In the genomic region with DNA sequence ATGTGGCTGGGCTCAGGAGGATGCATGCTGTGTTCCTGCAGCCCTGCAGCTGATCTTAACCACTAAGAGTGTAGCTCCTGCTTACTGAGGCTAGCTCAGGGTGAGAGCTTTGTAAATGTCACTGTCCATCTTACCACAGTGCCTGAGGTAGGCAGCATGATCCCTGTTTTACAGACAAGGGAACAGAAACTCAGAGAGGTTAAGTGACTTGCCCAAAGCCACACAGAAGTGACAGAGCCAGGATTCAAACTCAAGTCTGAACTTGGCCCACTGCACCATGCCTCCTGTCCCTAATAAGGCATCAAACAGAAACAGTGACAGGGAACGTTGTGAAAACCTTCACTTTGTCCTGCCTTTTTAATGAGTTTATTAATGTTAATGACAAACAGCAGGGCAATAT, we compare ENCODE assay signal across 18 cellular contexts. TPM values are rescaled to one million over a fixed set of nuclear protein-coding genes. Genes with fewer than 3 reads are reported as not detected.
DNase-seq lines count a peak whose midpoint lies in the region; FAIRE-seq and TF ChIP-seq lines count a peak whose summit lies in the region.
"Had no signal": no experiment of that assay in that cellular context is flagged by ENCODE, and none has a peak within 500 bp of the region (broad histone marks: within the 10 kb centered on the region; RNA-seq: fewer than 3 reads in every experiment).

No MANE protein-coding gene starts in this region.

- peak; percentile 50 for FAIRE-seq in H1 (lab: Jason Lieb, UNC)
- FAIRE-seq: GM12878, GM18507 had no signal

- TF ChIP-seq RAD21 in H1 (IDR thresholded peaks at IDR 0.05 in 1 of 2, conservative IDR thresholded peaks at IDR 0.05 in 1 of 2; ENCODE audit: low read depth in 2 of 2, low read length in 2 of 2): no peak

- no peaks in the 10 kb centered on the region for H3K79me2 ChIP-seq in H1 (ENCODE audit: control insufficient read depth in 1 of 2, insufficient read depth in 2 of 2, low read length in 2 of 2)
- H3K79me2 ChIP-seq in osteoblast (ENCODE audit: insufficient read depth, low read length): no peaks in the 10 kb centered on the region

- TF ChIP-seq POLR2A in H1 (IDR thresholded peaks at IDR 0.05; ENCODE audit: control extremely low read depth in 1 of 2, low read depth in 2 of 2, low read length in 2 of 2): no peak

- CTCF ChIA-PET in H1 (lab: Charles Lee; ENCODE audit: partially characterized antibody): interaction anchor here (0.9 to 49.7 kb wide), 14 partner anchors 2 to 219 kb away, joined by 3 to 1089 read pairs (median 16); a partner anchor contains a TSS

- no peaks in the 10 kb centered on the region for H3K79me1 ChIP-seq in H1 (ENCODE audit: low read depth, low read length)

- H3K36me3 ChIP-seq in BLaER1 treated with 17β-estradiol and CSF1 and Interleukin-3, amounts not matched to agents 10 nM and 100 nM: peaks cover 0 to 45% (median 7%) of the 10 kb centered on the region in 11 experiments; a peak in 9 of 22 replicates
- H3K36me3 ChIP-seq in HUES64 (ENCODE audit: insufficient read depth, low read length): peaks cover 10% of the 10 kb centered on the region; the same call in 1 of the 2 replicates
- H3K36me3 ChIP-seq in H1 (ENCODE audit: control insufficient read depth in 2 of 4, insufficient read depth in 4 of 4, low read length in 3 of 4): no peaks in the 10 kb centered on the region
- H3K36me3 ChIP-seq in osteoblast (ENCODE audit: insufficient read depth, low read length): no peaks in the 10 kb centered on the region

- 0 out of 2 replicates have a peak overlapping the region, but pooled peaks have one; percentile 1 for H2AK5ac ChIP-seq in H1 (ENCODE audit: low read depth, low read length)

- H3K27me3 ChIP-seq in BLaER1 treated with 17β-estradiol and CSF1 and Interleukin-3, amounts not matched to agents 10 nM and 100 nM: peaks cover 0 to 19% (median 0%) of the 10 kb centered on the region in 11 experiments; a peak in 4 of 22 replicates
- H3K27me3 ChIP-seq in HUES64 (ENCODE audit: insufficient read depth, low read length) (no peaks in the 10 kb centered on the region), H1 (replicated peaks in 1 of 4; ENCODE audit: control insufficient read depth in 3 of 4, extremely low read depth in 1 of 4, insufficient read depth in 3 of 4, low read length in 3 of 4) (no peaks in the 10 kb centered on the region), osteoblast (ENCODE audit: insufficient read depth, low read length) (no peaks in the 10 kb centered on the region)

- peak overlapping the region; percentile 16 for H2BK120ac ChIP-seq in H1 (replicated peaks; ENCODE audit: low read depth, low read length)

- H4K20me1 ChIP-seq in BLaER1 treated with 17β-estradiol and CSF1 and Interleukin-3, amounts not matched to agents 10 nM and 100 nM: peaks cover 0 to 30% (median 0%) of the 10 kb centered on the region in 11 experiments; a peak in 5 of 22 replicates
- H4K20me1 ChIP-seq in H1 (replicated peaks in 1 of 2; ENCODE audit: control insufficient read depth in 1 of 2, insufficient read depth in 2 of 2, low read length in 2 of 2) (no peaks in the 10 kb centered on the region), osteoblast (ENCODE audit: insufficient read depth, low read length) (no peaks in the 10 kb centered on the region)

- no peak overlapping the region for H4K8ac ChIP-seq in H1 (ENCODE audit: extremely low read depth, insufficient read depth, low read length)

- TF ChIP-seq CTCF in H1 (IDR thresholded peaks at IDR 0.05; ENCODE audit: control extremely low read depth in 1 of 3, insufficient read depth in 1 of 3, low read depth in 1 of 3, low read length in 3 of 3): no peak
- TF ChIP-seq CTCF in osteoblast (IDR thresholded peaks at IDR 0.05; ENCODE audit: extremely low read depth, low read depth, low read length): no peak
- TF ChIP-seq CTCF in foreskin fibroblast (IDR thresholded peaks at IDR 0.05; ENCODE audit: low read depth, low read length): no peak

- peaks cover 58 to 96% (median 93%) of the 10 kb centered on the region in 10 experiments for H3K4me1 ChIP-seq in BLaER1 treated with 17β-estradiol and CSF1 and Interleukin-3, amounts not matched to agents 10 nM and 100 nM
- H3K4me1 ChIP-seq in HUES64 (ENCODE audit: insufficient read depth, low read length) (peaks cover 18% of the 10 kb centered on the region), H1 (replicated peaks in 1 of 4; ENCODE audit: control insufficient read depth in 3 of 4, insufficient read depth in 4 of 4, low read length in 3 of 4) (peaks cover 10 to 26% (median 20%) of the 10 kb centered on the region in 4 experiments), osteoblast (ENCODE audit: insufficient read depth, low read length) (no peaks in the 10 kb centered on the region)

- peak overlapping the region in 2 of 11 experiments; percentile 31 to 69; a peak in 4 of 22 replicates for H3K27ac ChIP-seq in BLaER1 treated with 17β-estradiol and CSF1 and Interleukin-3, amounts not matched to agents 10 nM and 100 nM
- H3K27ac ChIP-seq in HUES64 (ENCODE audit: low read depth, low read length) (peak overlapping the region; percentile 27; the same call in 1 of the 2 replicates), H1 (ENCODE audit: low read depth, low read length) (no peak overlapping the region), osteoblast (ENCODE audit: low read depth, low read length) (no peak overlapping the region)
- H3K27ac ChIP-seq: C4-2B had no signal

- H4K5ac ChIP-seq in H1 (ENCODE audit: insufficient read length, low read depth, low read length): peak overlapping the region; percentile 23

- peak overlapping the region; percentile 84 for H4K91ac ChIP-seq in H1 (replicated peaks; ENCODE audit: insufficient read length, low read length)

- H2BK15ac ChIP-seq in H1 (ENCODE audit: low read length): no peak overlapping the region; the same call in 1 of the 2 replicates

- H3K23me2 ChIP-seq in H1 (ENCODE audit: low read depth, low read length): no peaks in the 10 kb centered on the region

- H3K9me3 ChIP-seq in BLaER1 treated with 17β-estradiol and CSF1 and Interleukin-3, amounts not matched to agents 10 nM and 100 nM (replicated peaks in 1 of 11): no peaks in the 10 kb centered on the region
- H3K9me3 ChIP-seq in HUES64 (ENCODE audit: insufficient read depth, low read depth, low read length) (no peaks in the 10 kb centered on the region), H1 (ENCODE audit: insufficient read depth in 2 of 2, low read depth in 1 of 2, low read length in 1 of 2) (no peaks in the 10 kb centered on the region), osteoblast (ENCODE audit: low read depth, low read length) (no peaks in the 10 kb centered on the region)

- H2AFZ ChIP-seq in H1 (ENCODE audit: low read length) (no peak overlapping the region), osteoblast (ENCODE audit: low read length) (no peak overlapping the region)

- no peak overlapping the region for H3K4ac ChIP-seq in H1 (replicated peaks; ENCODE audit: insufficient read length, low read depth, low read length)

- H3K4me3 ChIP-seq in BLaER1 treated with 17β-estradiol and CSF1 and Interleukin-3, amounts not matched to agents 10 nM and 100 nM: no peak overlapping the region
- H3K4me3 ChIP-seq in HUES64 (ENCODE audit: low read length) (no peak overlapping the region), H1 (ENCODE audit: extremely low read depth in 1 of 4, insufficient read depth in 2 of 4, low read depth in 3 of 4, low read length in 4 of 4) (no peak overlapping the region), osteoblast (ENCODE audit: insufficient read depth, low read length) (no peak overlapping the region), foreskin fibroblast (ENCODE audit: low read depth in 1 of 2, low read length in 2 of 2) (no peak overlapping the region)
- H3K4me3 ChIP-seq: GM12878 had no signal

- no peak for DNase-seq in H1 (ENCODE audit: low read depth in 1 of 2, low spot score in 2 of 2)
- peak; percentile 9 for DNase-seq in osteoblast (ENCODE audit: insufficient read length, low spot score, missing footprints)
- no peak for DNase-seq in NOMO-1 treated with DMSO at 0.1 percent for 48 hours (lab: John Stamatoyannopoulos, UW; ENCODE audit: unreplicated experiment)
- no peak for DNase-seq in mucosa of gallbladder (ENCODE audit: low spot score)
- no peak for DNase-seq in foreskin fibroblast
- DNase-seq: ACHN; CD4-positive, alpha-beta memory T cell; DMS79; GOT3; HCEC 1CT had no signal

- H2BK20ac ChIP-seq in H1 (ENCODE audit: low read length): 0 out of 2 replicates have a peak overlapping the region, but pooled peaks have one; percentile 10

- peak overlapping the region in 2 of 11 experiments; percentile 5 to 39; a peak in 3 of 22 replicates for H3K9ac ChIP-seq in BLaER1 treated with 17β-estradiol and CSF1 and Interleukin-3, amounts not matched to agents 10 nM and 100 nM
- H3K9ac ChIP-seq in HUES64 (ENCODE audit: low read depth, low read length) (no peak overlapping the region), H1 (replicated peaks in 1 of 4; ENCODE audit: extremely low read depth in 1 of 4, low read depth in 3 of 4, low read length in 3 of 4) (no peak overlapping the region)

- 44% methylated on average over 1 of the region's 1 CpG for WGBS in HUES64
- 37% methylated on average over 1 of the region's 1 CpG; no CpG with 5 or more reads in 1 of the 2 experiments for WGBS in H1 (ENCODE audit: extremely low coverage in 1 of 2, insufficient coverage in 1 of 2, insufficient read length in 1 of 2, insufficient replicate concordance in 2 of 2, low coverage in 1 of 2, low lambda C conversion rate in 2 of 2, missing lambda C conversion rate in 1 of 2), 2 experiments

- POLR2A ChIA-PET in H1 (lab: Charles Lee; ENCODE audit: partially characterized antibody): interaction anchor here (0.6 to 1.2 kb wide), 5 partner anchors 10 to 934 kb away, joined by 3 to 5 read pairs (median 3); no protein-coding TSS in a partner anchor

- peak overlapping the region; percentile 80; the same call in 1 of the 2 replicates for H2BK5ac ChIP-seq in H1 (ENCODE audit: low read depth, low read length)

- peak overlapping the region in 8 of 11 experiments; percentile 1 to 93 (median 76); a peak in 11 of 22 replicates for H3K4me2 ChIP-seq in BLaER1 treated with 17β-estradiol and CSF1 and Interleukin-3, amounts not matched to agents 10 nM and 100 nM
- H3K4me2 ChIP-seq in H1 (ENCODE audit: insufficient read depth in 1 of 2, low read depth in 2 of 2, low read length in 2 of 2): peak overlapping the region; percentile 24 to 39; a peak in 2 of 4 replicates
- H3K4me2 ChIP-seq in osteoblast (ENCODE audit: insufficient read depth, low read length): no peak overlapping the region

- H2BK12ac ChIP-seq in H1 (ENCODE audit: low read depth, low read length): peak overlapping the region; percentile 18; the same call in 1 of the 2 replicates

- no peak overlapping the region for H3K56ac ChIP-seq in H1 (replicated peaks; ENCODE audit: insufficient read length, low read depth, low read length)

- no peak for TF ChIP-seq EP300 in H1 (IDR thresholded peaks at IDR 0.05; ENCODE audit: borderline replicate concordance in 1 of 2, low read depth in 2 of 2, low read length in 2 of 2)

- no peak overlapping the region for H3K23ac ChIP-seq in H1 (ENCODE audit: insufficient read length)

- H3K18ac ChIP-seq in H1 (ENCODE audit: extremely low read depth, low read length): peak overlapping the region; percentile 28; the same call in 1 of the 2 replicates

- no peak overlapping the region for H3K14ac ChIP-seq in H1 (ENCODE audit: insufficient read length)

RNA-seq across cellular contexts. Expression of a gene that starts 27.9 kb away (rescaled TPM):
- 2.9 TPM for polyA plus RNA-seq in HUES64 (2013, experiment 1 of 2)
- polyA plus RNA-seq in HUES64 (2013, experiment 2 of 2): 6.5 TPM
- total RNA-seq in H1 (2021; fragmentation: NEBNext Ultra II Directional; extraction: Animal tissue kit (Norgen Biotek cat#: 25700)): 7.0 and 9.9 TPM in 2 replicates
- 9.0 and 12.5 TPM in 2 replicates for polyA plus RNA-seq in H1 (2011; rRNA removed)
- polyA plus RNA-seq in H1 (2011; cell fraction: cytosol; rRNA removed): 22.1 TPM
- 186 TPM for polyA plus RNA-seq in H1 (2011; cell fraction: nucleus; rRNA removed)
- 10.0 to 15.4 TPM (median 12.6 TPM) in 4 replicates for polyA plus RNA-seq in H1 (2012, experiment 1 of 2)
- 1.9 TPM for polyA plus RNA-seq in H1 (2012, experiment 2 of 2)
- polyA plus RNA-seq in H1 (2013, experiment 1 of 2): 5.7 TPM
- 3.7 TPM for polyA plus RNA-seq in H1 (2013, experiment 2 of 2)
- 9.0 and 14.0 TPM in 2 replicates for polyA minus RNA-seq in H1 (2011; rRNA and poly(A)+ RNA removed)
- polyA minus RNA-seq in H1 (2011; cell fraction: cytosol; rRNA and poly(A)+ RNA removed): 11.4 TPM
- 37.6 TPM for polyA minus RNA-seq in H1 (2011; cell fraction: nucleus; rRNA and poly(A)+ RNA removed)
- total RNA-seq in osteoblast (8.0 and 10.9 TPM in 2 replicates), mucosa of gallbladder (7.0 TPM)
- polyA plus RNA-seq: CD4-positive, alpha-beta memory T cell had no signal

RNA-seq across cellular contexts. Expression of a gene that starts 31.6 kb away (rescaled TPM):
- polyA plus RNA-seq in HUES64 (2013, experiment 1 of 2): not detected
- not detected for polyA plus RNA-seq in HUES64 (2013, experiment 2 of 2)
- total RNA-seq in H1 (2021; fragmentation: NEBNext Ultra II Directional; extraction: Animal tissue kit (Norgen Biotek cat#: 25700)): not detected in 2 replicates
- not detected in 2 replicates for polyA plus RNA-seq in H1 (2011; rRNA removed)
- not detected for polyA plus RNA-seq in H1 (2011; cell fraction: cytosol; rRNA removed)
- not detected for polyA plus RNA-seq in H1 (2011; cell fraction: nucleus; rRNA removed)
- not detected in 4 replicates for polyA plus RNA-seq in H1 (2012, experiment 1 of 2)
- polyA plus RNA-seq in H1 (2012, experiment 2 of 2): not detected
- not detected for polyA plus RNA-seq in H1 (2013, experiment 1 of 2)
- not detected for polyA plus RNA-seq in H1 (2013, experiment 2 of 2)
- polyA minus RNA-seq in H1 (2011; rRNA and poly(A)+ RNA removed): not detected in 2 replicates
- polyA minus RNA-seq in H1 (2011; cell fraction: cytosol; rRNA and poly(A)+ RNA removed): not detected
- polyA minus RNA-seq in H1 (2011; cell fraction: nucleus; rRNA and poly(A)+ RNA removed): not detected
- total RNA-seq in osteoblast: not detected in 2 replicates
- not detected for total RNA-seq in mucosa of gallbladder
- total RNA-seq: A172; CD4-positive, alpha-beta memory T cell; G401; GM12878; HT-29 had no signal
- polyA plus RNA-seq: CD4-positive, alpha-beta memory T cell; GM12878 had no signal

RNA-seq across cellular contexts. Expression of a gene that starts 47.0 kb away (rescaled TPM):
- polyA plus RNA-seq in HUES64 (2013, experiment 1 of 2): 89.6 TPM
- polyA plus RNA-seq in HUES64 (2013, experiment 2 of 2): 84.4 TPM
- total RNA-seq in H1 (2021; fragmentation: NEBNext Ultra II Directional; extraction: Animal tissue kit (Norgen Biotek cat#: 25700)): 107 TPM in 2 replicates
- 160 and 173 TPM in 2 replicates for polyA plus RNA-seq in H1 (2011; rRNA removed)
- 145 TPM for polyA plus RNA-seq in H1 (2011; cell fraction: cytosol; rRNA removed)
- 139 TPM for polyA plus RNA-seq in H1 (2011; cell fraction: nucleus; rRNA removed)
- 74.7 to 91.0 TPM (median 88.0 TPM) in 4 replicates for polyA plus RNA-seq in H1 (2012, experiment 1 of 2)
- 75.9 TPM for polyA plus RNA-seq in H1 (2012, experiment 2 of 2)
- polyA plus RNA-seq in H1 (2013, experiment 1 of 2): 66.1 TPM
- 65.5 TPM for polyA plus RNA-seq in H1 (2013, experiment 2 of 2)
- polyA minus RNA-seq in H1 (2011; rRNA and poly(A)+ RNA removed): 169 and 202 TPM in 2 replicates
- 46.2 TPM for polyA minus RNA-seq in H1 (2011; cell fraction: cytosol; rRNA and poly(A)+ RNA removed)
- 65.6 TPM for polyA minus RNA-seq in H1 (2011; cell fraction: nucleus; rRNA and poly(A)+ RNA removed)
- total RNA-seq in osteoblast (116 and 118 TPM in 2 replicates), mucosa of gallbladder (46.3 TPM)
